20 cellular contexts compared by ENCODE assay signal in genomic region chr19:11448923-11449554, GRCh38. TPM values are rescaled to one million over a fixed set of nuclear protein-coding genes. Genes with fewer than 3 reads are reported as not detected.
A peak's percentile ranks its signal among the peaks of the same experiment; 100 is the strongest.
DNase-seq lines count a peak whose midpoint lies in the region; FAIRE-seq and TF ChIP-seq lines count a peak whose summit lies in the region.
"Had no signal": no experiment of that assay in that cellular context is flagged by ENCODE, and none has a peak within 500 bp of the region (broad histone marks: within the 10 kb centered on the region; RNA-seq: fewer than 3 reads in every experiment).

No MANE protein-coding gene starts in this region.

- no peaks in the 10 kb centered on the region for H3K27me3 Mint-ChIP-seq in MCF 10A (ENCODE audit: insufficient read depth, unreplicated experiment)
- H3K27me3 Mint-ChIP-seq: CD4-positive, CD25-positive, alpha-beta regulatory T cell had no signal

- no peaks in the 10 kb centered on the region for H3K9me2 ChIP-seq in Karpas-422 (replicated peaks; ENCODE audit: insufficient read depth, low read length)

- intact Hi-C loops in MCF 10A (cut with micrococcal nuclease) (loop anchor here (10.0 kb wide), 1 partner anchor 314 kb away; no protein-coding TSS in a partner anchor), breast epithelium (cut with DNase I; ENCODE audit: low total_unique reads) (no loop called here), kidney (cut with DNase I) (no loop called here)

- no peak overlapping the region for H3K4me3 Mint-ChIP-seq in MCF 10A (ENCODE audit: unreplicated experiment)
- H3K4me3 Mint-ChIP-seq: CD4-positive, CD25-positive, alpha-beta regulatory T cell had no signal

- no peak overlapping the region for H3K27ac Mint-ChIP-seq in MCF 10A (ENCODE audit: low read depth, unreplicated experiment)
- H3K27ac Mint-ChIP-seq: CD4-positive, CD25-positive, alpha-beta regulatory T cell had no signal

- H3K36me3 Mint-ChIP-seq in MCF 10A (ENCODE audit: insufficient read depth, unreplicated experiment): peaks cover 9% of the 10 kb centered on the region
- H3K36me3 Mint-ChIP-seq: CD4-positive, CD25-positive, alpha-beta regulatory T cell had no signal

- DNase-seq in MCF 10A (ENCODE audit: unreplicated experiment): no peak
- DNase-seq in breast epithelium (ENCODE audit: low spot score in 2 of 2): no peak
- DNase-seq in Karpas-422: peak; percentile 36
- peak; percentile 75 for DNase-seq in kidney
- no peak for DNase-seq in NCI-H1417 (lab: John Stamatoyannopoulos, UW)
- DNase-seq in superior temporal gyrus (ENCODE audit: extremely low spot score): no peak
- DNase-seq: BE2C; CD4-positive, CD25-positive, alpha-beta regulatory T cell; COR-L47; DMS153; GDM1; NCI-H1105; NCI-H1694; NCI-H510A; NCI-H748 treated with DMSO at 0.1 percent for 48 hours; SHP77 treated with DMSO at 0.1 percent for 48 hours had no signal

- CTCF ChIA-PET in MCF 10A (lab: Yijun Ruan, JAX): no interaction called here

- POLR2A ChIA-PET in MCF 10A (lab: Yijun Ruan, JAX): no interaction called here

- H3K9ac ChIP-seq in Karpas-422 (ENCODE audit: low read length): no peak overlapping the region
- no peak overlapping the region for H3K9ac ChIP-seq in kidney (ENCODE audit: low read length in 2 of 2)

- peaks cover 17% of the 10 kb centered on the region for H3K36me3 ChIP-seq in breast epithelium
- H3K36me3 ChIP-seq in Karpas-422 (ENCODE audit: insufficient read depth, low read length): no peaks in the 10 kb centered on the region; the same call in 1 of the 2 replicates
- peaks cover 3 to 6% of the 10 kb centered on the region in 2 donors for H3K36me3 ChIP-seq in kidney (ENCODE audit: control insufficient read depth in 1 of 2, insufficient read depth in 2 of 2, low read length in 2 of 2)

- no peaks in the 10 kb centered on the region for H3K4me1 Mint-ChIP-seq in MCF 10A (ENCODE audit: insufficient read depth, unreplicated experiment)

- no peaks in the 10 kb centered on the region for H3K9me3 Mint-ChIP-seq in MCF 10A (ENCODE audit: unreplicated experiment)
- H3K9me3 Mint-ChIP-seq: CD4-positive, CD25-positive, alpha-beta regulatory T cell had no signal

- H3K27ac ChIP-seq in breast epithelium (no peak overlapping the region), Karpas-422 (ENCODE audit: low read length) (no peak overlapping the region), kidney (ENCODE audit: low read depth in 2 of 2, low read length in 2 of 2) (no peak overlapping the region)

- H3K9me3 ChIP-seq in breast epithelium (no peaks in the 10 kb centered on the region), Karpas-422 (ENCODE audit: low read length) (no peaks in the 10 kb centered on the region), kidney (ENCODE audit: control insufficient read depth in 1 of 2, low read length in 2 of 2) (no peaks in the 10 kb centered on the region)
- H3K9me3 ChIP-seq: BE2C had no signal

- H3K4me1 ChIP-seq in breast epithelium (no peaks in the 10 kb centered on the region), Karpas-422 (ENCODE audit: low read length) (peaks cover 19% of the 10 kb centered on the region), kidney (ENCODE audit: control insufficient read depth in 1 of 2, insufficient read depth in 1 of 2, low read depth in 1 of 2, low read length in 2 of 2) (no peaks in the 10 kb centered on the region)
- H3K4me1 ChIP-seq: BE2C had no signal

- no peaks in the 10 kb centered on the region for H4K20me1 ChIP-seq in Karpas-422 (ENCODE audit: insufficient read depth, low read depth, low read length)

- TF ChIP-seq POLR2A in breast epithelium (IDR thresholded peaks at IDR 0.05): no peak

- TF ChIP-seq CTCF in MCF 10A (IDR thresholded peaks at IDR 0.05; ENCODE audit: unreplicated experiment): no peak
- TF ChIP-seq CTCF in breast epithelium (IDR thresholded peaks at IDR 0.05): no peak
- TF ChIP-seq CTCF in kidney (IDR thresholded peaks at IDR 0.05; ENCODE audit: borderline replicate concordance, extremely low read depth, insufficient read depth): no peak

- TSS peak; percentile 39 for BruUV-seq in MCF 10A (replicated peaks; lab: Mats Ljungman, UMichigan)

- H3K27me3 ChIP-seq in breast epithelium: no peaks in the 10 kb centered on the region
- H3K27me3 ChIP-seq in Karpas-422 (ENCODE audit: low read length): no peaks in the 10 kb centered on the region
- H3K27me3 ChIP-seq: BE2C had no signal

- H3K4me2 ChIP-seq in Karpas-422 (ENCODE audit: low read depth, low read length, poor library complexity, severe bottlenecking): no peak overlapping the region

- FAIRE-seq in kidney (lab: Jason Lieb, UNC): no peak
- FAIRE-seq: A204.1, H54, HTR-8/SVneo had no signal

- no peak overlapping the region for H2AFZ ChIP-seq in Karpas-422 (ENCODE audit: low read length)

- H3K79me2 ChIP-seq in Karpas-422 (ENCODE audit: low read length): no peaks in the 10 kb centered on the region

- H3K4me3 ChIP-seq in breast epithelium (no peak overlapping the region), Karpas-422 (ENCODE audit: low read length) (no peak overlapping the region), kidney (ENCODE audit: low read length in 2 of 2) (no peak overlapping the region)

RNA-seq across cellular contexts. Expression of gene PRKCSH, which starts 13.6 kb away (rescaled TPM):
- total RNA-seq in MCF 10A (2022): 224 and 257 TPM in 2 replicates
- 10 to 100 TPM; 69.5 to 95.9 (median 92.1) TPM for total RNA-seq in breast epithelium
- 77.3 and 90.4 TPM in 2 replicates for total RNA-seq in Karpas-422 (2014; rRNA removed; shearing (Covaris generic); ENCODE audit: low replicate concordance)
- 278 TPM for total RNA-seq in kidney
- polyA plus RNA-seq in kidney (ENCODE audit: insufficient read depth, low read depth, low replicate concordance): 182 TPM

RNA-seq across cellular contexts. Expression of gene ODAD3, which starts 14.1 kb away (rescaled TPM):
- total RNA-seq in MCF 10A (2022): 0.30 TPM in 1 of 2 replicates, not detected in the other
- under 1 TPM in 2 of 3 donors, not detected in 1; 0.33 to 0.59 TPM for total RNA-seq in breast epithelium
- total RNA-seq in Karpas-422 (2014; rRNA removed; shearing (Covaris generic); ENCODE audit: low replicate concordance): 0.32 TPM in 1 of 2 replicates, not detected in the other
- total RNA-seq in kidney: 1.5 TPM
- polyA plus RNA-seq in kidney (ENCODE audit: insufficient read depth, low read depth, low replicate concordance): 7.1 TPM
- total RNA-seq: CD4-positive, CD25-positive, alpha-beta regulatory T cell; Daoy had no signal
- polyA plus RNA-seq: CD4-positive, CD25-positive, alpha-beta regulatory T cell had no signal

RNA-seq across cellular contexts. Expression of gene RGL3, which starts 29.9 kb away (rescaled TPM):
- total RNA-seq in MCF 10A (2022): not detected in 2 replicates
- total RNA-seq in breast epithelium: 10 to 100 TPM in 1 of 3 donors, 1 to 10 TPM in 2; 3.7 to 18.4 (median 9.8) TPM
- 2.5 TPM in 1 of 2 replicates, not detected in the other for total RNA-seq in Karpas-422 (2014; rRNA removed; shearing (Covaris generic); ENCODE audit: low replicate concordance)
- total RNA-seq in kidney: 126 TPM
- polyA plus RNA-seq in kidney (ENCODE audit: insufficient read depth, low read depth, low replicate concordance): 56.9 TPM
- total RNA-seq: CD4-positive, CD25-positive, alpha-beta regulatory T cell; Daoy had no signal
- polyA plus RNA-seq: CD4-positive, CD25-positive, alpha-beta regulatory T cell had no signal

RNA-seq across cellular contexts. Expression of gene ELAVL3, which starts 31.8 kb away (rescaled TPM):
- total RNA-seq in MCF 10A (2022) (0.54 TPM in 1 of 2 replicates, not detected in the other), breast epithelium (not detected), kidney (0.22 TPM)
- total RNA-seq in Karpas-422 (2014; rRNA removed; shearing (Covaris generic); ENCODE audit: low replicate concordance): not detected in 2 replicates
- polyA plus RNA-seq in kidney (ENCODE audit: insufficient read depth, low read depth, low replicate concordance): not detected
- total RNA-seq: CD4-positive, CD25-positive, alpha-beta regulatory T cell; Daoy had no signal
- polyA plus RNA-seq: CD4-positive, CD25-positive, alpha-beta regulatory T cell had no signal

RNA-seq across cellular contexts. Expression of gene ZNF653, which starts 56.6 kb away (rescaled TPM):
- total RNA-seq in MCF 10A (2022) (7.7 and 8.7 TPM in 2 replicates), breast epithelium (10 to 100 TPM in 2 of 3 donors, 1 to 10 TPM in 1; 3.4 to 14.0 (median 10.8) TPM), kidney (11.5 TPM)
- 6.1 and 11.3 TPM in 2 replicates for total RNA-seq in Karpas-422 (2014; rRNA removed; shearing (Covaris generic); ENCODE audit: low replicate concordance)
- polyA plus RNA-seq in kidney (ENCODE audit: insufficient read depth, low read depth, low replicate concordance): 10.8 TPM

Comparison
In these comparisons a context has a peak if more than half of its experiments do, and no peak if none do; other contexts are left out.
1. DNase-seq: peak in Karpas-422 (single experiment) and kidney (single experiment); none in MCF 10A (single experiment), breast epithelium (0 of 2), NCI-H1417 (0 of 3) and superior temporal gyrus (single experiment).